1 cellular context compared by ENCODE assay signal in the genomic region with DNA sequence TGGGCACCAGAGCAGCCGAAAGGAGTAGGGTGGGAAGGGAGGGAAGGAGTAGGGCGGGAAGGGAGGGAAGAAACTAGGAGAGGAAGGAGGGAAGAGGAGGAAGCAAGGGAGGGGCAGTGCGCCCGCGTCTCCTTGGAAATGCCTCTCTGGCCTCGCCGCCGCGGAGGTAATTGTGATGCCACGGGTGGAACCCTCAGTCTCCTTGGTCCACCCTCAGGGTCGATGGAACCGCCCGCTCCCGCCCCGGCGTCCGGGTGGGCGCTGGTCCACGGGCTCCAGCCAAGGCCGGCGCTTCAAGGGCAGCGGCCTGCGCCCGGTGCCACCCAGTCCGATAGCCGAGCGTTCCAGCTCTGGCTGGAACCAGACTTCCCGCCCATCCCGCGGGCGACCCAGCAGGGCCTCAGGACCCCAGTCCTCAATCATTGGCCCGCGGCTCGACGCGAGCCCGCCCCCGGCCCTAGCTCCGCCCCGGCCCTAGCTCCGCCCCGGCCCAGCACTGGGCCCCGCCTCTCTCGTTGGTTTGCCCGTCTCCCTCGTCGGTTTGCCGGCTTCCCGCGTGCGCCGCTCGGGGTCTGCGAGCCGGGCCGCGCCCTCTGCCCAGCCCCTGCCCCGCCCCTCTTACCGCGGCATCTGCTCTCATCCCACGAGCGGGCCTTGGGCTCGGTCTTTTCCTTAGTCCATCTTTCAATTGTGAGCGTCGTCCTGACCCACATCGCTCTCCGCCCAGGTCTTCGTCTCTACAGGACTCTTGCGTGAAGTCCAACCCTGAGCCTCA.
TF ChIP-seq lines count a peak whose summit lies in the region.

No MANE protein-coding gene starts in this region.

TF ChIP-seq in HepG2, 621 proteins besides CTCF, POLR2A, EP300 and RAD21 (continued from another document and continues in another):
- TF ChIP-seq, protein P1, sequence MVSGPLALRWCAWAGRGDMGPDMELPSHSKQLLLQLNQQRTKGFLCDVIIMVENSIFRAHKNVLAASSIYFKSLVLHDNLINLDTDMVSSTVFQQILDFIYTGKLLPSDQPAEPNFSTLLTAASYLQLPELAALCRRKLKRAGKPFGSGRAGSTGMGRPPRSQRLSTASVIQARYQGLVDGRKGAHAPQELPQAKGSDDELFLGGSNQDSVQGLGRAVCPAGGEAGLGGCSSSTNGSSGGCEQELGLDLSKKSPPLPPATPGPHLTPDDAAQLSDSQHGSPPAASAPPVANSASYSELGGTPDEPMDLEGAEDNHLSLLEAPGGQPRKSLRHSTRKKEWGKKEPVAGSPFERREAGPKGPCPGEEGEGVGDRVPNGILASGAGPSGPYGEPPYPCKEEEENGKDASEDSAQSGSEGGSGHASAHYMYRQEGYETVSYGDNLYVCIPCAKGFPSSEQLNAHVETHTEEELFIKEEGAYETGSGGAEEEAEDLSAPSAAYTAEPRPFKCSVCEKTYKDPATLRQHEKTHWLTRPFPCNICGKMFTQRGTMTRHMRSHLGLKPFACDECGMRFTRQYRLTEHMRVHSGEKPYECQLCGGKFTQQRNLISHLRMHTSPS (CRISPR knock-in tag; IDR thresholded peaks at IDR 0.05; ENCODE audit: low read depth), result peak; percentile 89
- TF ChIP-seq SAFB2 (CRISPR knock-in tag; IDR thresholded peaks at IDR 0.05; ENCODE audit: borderline replicate concordance, low read depth), result peak; percentile 71; the same call in 1 of the 2 replicates
- TF ChIP-seq IKZF4 (CRISPR knock-in tag; IDR thresholded peaks at IDR 0.05; ENCODE audit: borderline replicate concordance, low read depth, not compliant biosample characterization), result peak; percentile 63
- peak; percentile 88 for TF ChIP-seq NRL (CRISPR knock-in tag; IDR thresholded peaks at IDR 0.05; ENCODE audit: borderline replicate concordance)
- 0 out of 2 replicates have a peak, but pooled peaks have one; percentile 64 for TF ChIP-seq TOE1 (CRISPR knock-in tag; IDR thresholded peaks at IDR 0.05)
- TF ChIP-seq CEBPG (CRISPR knock-in tag; IDR thresholded peaks at IDR 0.05), result no peak
- TF ChIP-seq SP1 (IDR thresholded peaks at IDR 0.05), result no peak
- peak; percentile 83 for TF ChIP-seq SP1 (CRISPR knock-in tag; IDR thresholded peaks at IDR 0.05)
- TF ChIP-seq MAFF (IDR thresholded peaks at IDR 0.05; ENCODE audit: low read depth, low read length), result no peak
- TF ChIP-seq ZMYM4 (CRISPR knock-in tag; IDR thresholded peaks at IDR 0.05), result no peak; the same call in 1 of the 2 replicates
- peak; percentile 87 for TF ChIP-seq ZNF547 (CRISPR knock-in tag; IDR thresholded peaks at IDR 0.05)
- no peak for TF ChIP-seq GABPA (IDR thresholded peaks at IDR 0.05; ENCODE audit: low read depth, low read length)
- no peak for TF ChIP-seq GABPA (CRISPR knock-in tag; IDR thresholded peaks at IDR 0.05; ENCODE audit: low read depth)
- no peak for TF ChIP-seq ZEB1 (IDR thresholded peaks at IDR 0.05; ENCODE audit: insufficient replicate concordance, low read depth)
- TF ChIP-seq ZFP37 (CRISPR knock-in tag; IDR thresholded peaks at IDR 0.05; ENCODE audit: borderline replicate concordance), result no peak
- peak; percentile 40; the same call in 1 of the 2 replicates for TF ChIP-seq ZSCAN25 (CRISPR knock-in tag; IDR thresholded peaks at IDR 0.05)
- no peak for TF ChIP-seq RFX3 (CRISPR knock-in tag; IDR thresholded peaks at IDR 0.05)
- TF ChIP-seq SALL2 (CRISPR knock-in tag; IDR thresholded peaks at IDR 0.05), result 0 out of 2 replicates have a peak, but pooled peaks have one; percentile 43
- no peak for TF ChIP-seq JUND (CRISPR knock-in tag; IDR thresholded peaks at IDR 0.05)
- TF ChIP-seq, protein P2, sequence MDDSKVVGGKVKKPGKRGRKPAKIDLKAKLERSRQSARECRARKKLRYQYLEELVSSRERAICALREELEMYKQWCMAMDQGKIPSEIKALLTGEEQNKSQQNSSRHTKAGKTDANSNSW (CRISPR knock-in tag; IDR thresholded peaks at IDR 0.05; ENCODE audit: borderline replicate concordance), result 0 out of 2 replicates have a peak, but pooled peaks have one; percentile 90
- TF ChIP-seq NR3C1 (CRISPR knock-in tag; IDR thresholded peaks at IDR 0.05), result no peak
- TF ChIP-seq, protein P3, sequence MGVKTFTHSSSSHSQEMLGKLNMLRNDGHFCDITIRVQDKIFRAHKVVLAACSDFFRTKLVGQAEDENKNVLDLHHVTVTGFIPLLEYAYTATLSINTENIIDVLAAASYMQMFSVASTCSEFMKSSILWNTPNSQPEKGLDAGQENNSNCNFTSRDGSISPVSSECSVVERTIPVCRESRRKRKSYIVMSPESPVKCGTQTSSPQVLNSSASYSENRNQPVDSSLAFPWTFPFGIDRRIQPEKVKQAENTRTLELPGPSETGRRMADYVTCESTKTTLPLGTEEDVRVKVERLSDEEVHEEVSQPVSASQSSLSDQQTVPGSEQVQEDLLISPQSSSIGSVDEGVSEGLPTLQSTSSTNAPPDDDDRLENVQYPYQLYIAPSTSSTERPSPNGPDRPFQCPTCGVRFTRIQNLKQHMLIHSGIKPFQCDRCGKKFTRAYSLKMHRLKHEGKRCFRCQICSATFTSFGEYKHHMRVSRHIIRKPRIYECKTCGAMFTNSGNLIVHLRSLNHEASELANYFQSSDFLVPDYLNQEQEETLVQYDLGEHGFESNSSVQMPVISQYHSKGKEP (CRISPR knock-in tag; IDR thresholded peaks at IDR 0.05), result no peak
- peak; percentile 22; the same call in 1 of the 2 replicates for TF ChIP-seq ZNF451 (CRISPR knock-in tag; IDR thresholded peaks at IDR 0.05)
- TF ChIP-seq, protein P4, sequence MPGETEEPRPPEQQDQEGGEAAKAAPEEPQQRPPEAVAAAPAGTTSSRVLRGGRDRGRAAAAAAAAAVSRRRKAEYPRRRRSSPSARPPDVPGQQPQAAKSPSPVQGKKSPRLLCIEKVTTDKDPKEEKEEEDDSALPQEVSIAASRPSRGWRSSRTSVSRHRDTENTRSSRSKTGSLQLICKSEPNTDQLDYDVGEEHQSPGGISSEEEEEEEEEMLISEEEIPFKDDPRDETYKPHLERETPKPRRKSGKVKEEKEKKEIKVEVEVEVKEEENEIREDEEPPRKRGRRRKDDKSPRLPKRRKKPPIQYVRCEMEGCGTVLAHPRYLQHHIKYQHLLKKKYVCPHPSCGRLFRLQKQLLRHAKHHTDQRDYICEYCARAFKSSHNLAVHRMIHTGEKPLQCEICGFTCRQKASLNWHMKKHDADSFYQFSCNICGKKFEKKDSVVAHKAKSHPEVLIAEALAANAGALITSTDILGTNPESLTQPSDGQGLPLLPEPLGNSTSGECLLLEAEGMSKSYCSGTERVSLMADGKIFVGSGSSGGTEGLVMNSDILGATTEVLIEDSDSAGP (CRISPR knock-in tag; IDR thresholded peaks at IDR 0.05; ENCODE audit: borderline replicate concordance), result peak; percentile 61; the same call in 1 of the 2 replicates
- no peak for TF ChIP-seq ONECUT2 (CRISPR knock-in tag; IDR thresholded peaks at IDR 0.05)
- TF ChIP-seq, protein P5, sequence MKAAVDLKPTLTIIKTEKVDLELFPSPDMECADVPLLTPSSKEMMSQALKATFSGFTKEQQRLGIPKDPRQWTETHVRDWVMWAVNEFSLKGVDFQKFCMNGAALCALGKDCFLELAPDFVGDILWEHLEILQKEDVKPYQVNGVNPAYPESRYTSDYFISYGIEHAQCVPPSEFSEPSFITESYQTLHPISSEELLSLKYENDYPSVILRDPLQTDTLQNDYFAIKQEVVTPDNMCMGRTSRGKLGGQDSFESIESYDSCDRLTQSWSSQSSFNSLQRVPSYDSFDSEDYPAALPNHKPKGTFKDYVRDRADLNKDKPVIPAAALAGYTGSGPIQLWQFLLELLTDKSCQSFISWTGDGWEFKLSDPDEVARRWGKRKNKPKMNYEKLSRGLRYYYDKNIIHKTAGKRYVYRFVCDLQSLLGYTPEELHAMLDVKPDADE (CRISPR knock-in tag; IDR thresholded peaks at IDR 0.05), result 0 out of 2 replicates have a peak, but pooled peaks have one; percentile 71
- no peak for TF ChIP-seq ATF1 (CRISPR knock-in tag; IDR thresholded peaks at IDR 0.05)
- TF ChIP-seq ZNF768 (CRISPR knock-in tag; IDR thresholded peaks at IDR 0.05), result peak; percentile 74
- TF ChIP-seq, protein P6, sequence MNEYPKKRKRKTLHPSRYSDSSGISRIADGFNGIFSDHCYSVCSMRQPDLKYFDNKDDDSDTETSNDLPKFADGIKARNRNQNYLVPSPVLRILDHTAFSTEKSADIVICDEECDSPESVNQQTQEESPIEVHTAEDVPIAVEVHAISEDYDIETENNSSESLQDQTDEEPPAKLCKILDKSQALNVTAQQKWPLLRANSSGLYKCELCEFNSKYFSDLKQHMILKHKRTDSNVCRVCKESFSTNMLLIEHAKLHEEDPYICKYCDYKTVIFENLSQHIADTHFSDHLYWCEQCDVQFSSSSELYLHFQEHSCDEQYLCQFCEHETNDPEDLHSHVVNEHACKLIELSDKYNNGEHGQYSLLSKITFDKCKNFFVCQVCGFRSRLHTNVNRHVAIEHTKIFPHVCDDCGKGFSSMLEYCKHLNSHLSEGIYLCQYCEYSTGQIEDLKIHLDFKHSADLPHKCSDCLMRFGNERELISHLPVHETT (CRISPR knock-in tag; conservative IDR thresholded peaks at IDR 0.05), result peak; percentile 47; the same call in 1 of the 2 replicates
- TF ChIP-seq, protein P7, sequence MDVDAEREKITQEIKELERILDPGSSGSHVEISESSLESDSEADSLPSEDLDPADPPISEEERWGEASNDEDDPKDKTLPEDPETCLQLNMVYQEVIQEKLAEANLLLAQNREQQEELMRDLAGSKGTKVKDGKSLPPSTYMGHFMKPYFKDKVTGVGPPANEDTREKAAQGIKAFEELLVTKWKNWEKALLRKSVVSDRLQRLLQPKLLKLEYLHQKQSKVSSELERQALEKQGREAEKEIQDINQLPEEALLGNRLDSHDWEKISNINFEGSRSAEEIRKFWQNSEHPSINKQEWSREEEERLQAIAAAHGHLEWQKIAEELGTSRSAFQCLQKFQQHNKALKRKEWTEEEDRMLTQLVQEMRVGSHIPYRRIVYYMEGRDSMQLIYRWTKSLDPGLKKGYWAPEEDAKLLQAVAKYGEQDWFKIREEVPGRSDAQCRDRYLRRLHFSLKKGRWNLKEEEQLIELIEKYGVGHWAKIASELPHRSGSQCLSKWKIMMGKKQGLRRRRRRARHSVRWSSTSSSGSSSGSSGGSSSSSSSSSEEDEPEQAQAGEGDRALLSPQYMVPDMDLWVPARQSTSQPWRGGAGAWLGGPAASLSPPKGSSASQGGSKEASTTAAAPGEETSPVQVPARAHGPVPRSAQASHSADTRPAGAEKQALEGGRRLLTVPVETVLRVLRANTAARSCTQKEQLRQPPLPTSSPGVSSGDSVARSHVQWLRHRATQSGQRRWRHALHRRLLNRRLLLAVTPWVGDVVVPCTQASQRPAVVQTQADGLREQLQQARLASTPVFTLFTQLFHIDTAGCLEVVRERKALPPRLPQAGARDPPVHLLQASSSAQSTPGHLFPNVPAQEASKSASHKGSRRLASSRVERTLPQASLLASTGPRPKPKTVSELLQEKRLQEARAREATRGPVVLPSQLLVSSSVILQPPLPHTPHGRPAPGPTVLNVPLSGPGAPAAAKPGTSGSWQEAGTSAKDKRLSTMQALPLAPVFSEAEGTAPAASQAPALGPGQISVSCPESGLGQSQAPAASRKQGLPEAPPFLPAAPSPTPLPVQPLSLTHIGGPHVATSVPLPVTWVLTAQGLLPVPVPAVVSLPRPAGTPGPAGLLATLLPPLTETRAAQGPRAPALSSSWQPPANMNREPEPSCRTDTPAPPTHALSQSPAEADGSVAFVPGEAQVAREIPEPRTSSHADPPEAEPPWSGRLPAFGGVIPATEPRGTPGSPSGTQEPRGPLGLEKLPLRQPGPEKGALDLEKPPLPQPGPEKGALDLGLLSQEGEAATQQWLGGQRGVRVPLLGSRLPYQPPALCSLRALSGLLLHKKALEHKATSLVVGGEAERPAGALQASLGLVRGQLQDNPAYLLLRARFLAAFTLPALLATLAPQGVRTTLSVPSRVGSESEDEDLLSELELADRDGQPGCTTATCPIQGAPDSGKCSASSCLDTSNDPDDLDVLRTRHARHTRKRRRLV (CRISPR knock-in tag; IDR thresholded peaks at IDR 0.05), result 0 out of 2 replicates have a peak, but pooled peaks have one; percentile 11
- peak; percentile 42; the same call in 1 of the 2 replicates for TF ChIP-seq ESRRA (CRISPR knock-in tag; IDR thresholded peaks at IDR 0.05; ENCODE audit: low read depth)
- TF ChIP-seq JARID2 (CRISPR knock-in tag; IDR thresholded peaks at IDR 0.05; ENCODE audit: insufficient replicate concordance), result no peak
- peak; percentile 82; the same call in 1 of the 2 replicates for TF ChIP-seq NFKB2 (CRISPR knock-in tag; IDR thresholded peaks at IDR 0.05; ENCODE audit: borderline replicate concordance)
- TF ChIP-seq, protein P8, sequence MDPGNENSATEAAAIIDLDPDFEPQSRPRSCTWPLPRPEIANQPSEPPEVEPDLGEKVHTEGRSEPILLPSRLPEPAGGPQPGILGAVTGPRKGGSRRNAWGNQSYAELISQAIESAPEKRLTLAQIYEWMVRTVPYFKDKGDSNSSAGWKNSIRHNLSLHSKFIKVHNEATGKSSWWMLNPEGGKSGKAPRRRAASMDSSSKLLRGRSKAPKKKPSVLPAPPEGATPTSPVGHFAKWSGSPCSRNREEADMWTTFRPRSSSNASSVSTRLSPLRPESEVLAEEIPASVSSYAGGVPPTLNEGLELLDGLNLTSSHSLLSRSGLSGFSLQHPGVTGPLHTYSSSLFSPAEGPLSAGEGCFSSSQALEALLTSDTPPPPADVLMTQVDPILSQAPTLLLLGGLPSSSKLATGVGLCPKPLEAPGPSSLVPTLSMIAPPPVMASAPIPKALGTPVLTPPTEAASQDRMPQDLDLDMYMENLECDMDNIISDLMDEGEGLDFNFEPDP (CRISPR knock-in tag; conservative IDR thresholded peaks at IDR 0.05), result no peak
- TF ChIP-seq, protein P9, sequence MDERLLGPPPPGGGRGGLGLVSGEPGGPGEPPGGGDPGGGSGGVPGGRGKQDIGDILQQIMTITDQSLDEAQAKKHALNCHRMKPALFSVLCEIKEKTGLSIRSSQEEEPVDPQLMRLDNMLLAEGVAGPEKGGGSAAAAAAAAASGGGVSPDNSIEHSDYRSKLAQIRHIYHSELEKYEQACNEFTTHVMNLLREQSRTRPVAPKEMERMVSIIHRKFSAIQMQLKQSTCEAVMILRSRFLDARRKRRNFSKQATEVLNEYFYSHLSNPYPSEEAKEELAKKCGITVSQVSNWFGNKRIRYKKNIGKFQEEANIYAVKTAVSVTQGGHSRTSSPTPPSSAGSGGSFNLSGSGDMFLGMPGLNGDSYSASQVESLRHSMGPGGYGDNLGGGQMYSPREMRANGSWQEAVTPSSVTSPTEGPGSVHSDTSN (CRISPR knock-in tag; IDR thresholded peaks at IDR 0.05), result no peak
- TF ChIP-seq, protein P10, sequence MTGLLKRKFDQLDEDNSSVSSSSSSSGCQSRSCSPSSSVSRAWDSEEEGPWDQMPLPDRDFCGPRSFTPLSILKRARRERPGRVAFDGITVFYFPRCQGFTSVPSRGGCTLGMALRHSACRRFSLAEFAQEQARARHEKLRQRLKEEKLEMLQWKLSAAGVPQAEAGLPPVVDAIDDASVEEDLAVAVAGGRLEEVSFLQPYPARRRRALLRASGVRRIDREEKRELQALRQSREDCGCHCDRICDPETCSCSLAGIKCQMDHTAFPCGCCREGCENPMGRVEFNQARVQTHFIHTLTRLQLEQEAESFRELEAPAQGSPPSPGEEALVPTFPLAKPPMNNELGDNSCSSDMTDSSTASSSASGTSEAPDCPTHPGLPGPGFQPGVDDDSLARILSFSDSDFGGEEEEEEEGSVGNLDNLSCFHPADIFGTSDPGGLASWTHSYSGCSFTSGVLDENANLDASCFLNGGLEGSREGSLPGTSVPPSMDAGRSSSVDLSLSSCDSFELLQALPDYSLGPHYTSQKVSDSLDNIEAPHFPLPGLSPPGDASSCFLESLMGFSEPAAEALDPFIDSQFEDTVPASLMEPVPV (CRISPR knock-in tag; IDR thresholded peaks at IDR 0.05), result no peak; the same call in 1 of the 2 replicates
- TF ChIP-seq ZNF607 (CRISPR knock-in tag; IDR thresholded peaks at IDR 0.05; ENCODE audit: borderline replicate concordance), result peak; percentile 70
- no peak for TF ChIP-seq NONO (IDR thresholded peaks at IDR 0.05)
- TF ChIP-seq NONO (CRISPR knock-in tag; conservative IDR thresholded peaks at IDR 0.05), result peak; percentile 32; the same call in 1 of the 2 replicates
- TF ChIP-seq CBX2 (IDR thresholded peaks at IDR 0.05; ENCODE audit: low read depth, low read length), result no peak
- no peak for TF ChIP-seq CBX2 (CRISPR knock-in tag; IDR thresholded peaks at IDR 0.05; ENCODE audit: low read depth)
- TF ChIP-seq DMAP1 (CRISPR knock-in tag; IDR thresholded peaks at IDR 0.05), result peak; percentile 50
